9 cellular contexts compared by ENCODE assay signal in the genomic region with DNA sequence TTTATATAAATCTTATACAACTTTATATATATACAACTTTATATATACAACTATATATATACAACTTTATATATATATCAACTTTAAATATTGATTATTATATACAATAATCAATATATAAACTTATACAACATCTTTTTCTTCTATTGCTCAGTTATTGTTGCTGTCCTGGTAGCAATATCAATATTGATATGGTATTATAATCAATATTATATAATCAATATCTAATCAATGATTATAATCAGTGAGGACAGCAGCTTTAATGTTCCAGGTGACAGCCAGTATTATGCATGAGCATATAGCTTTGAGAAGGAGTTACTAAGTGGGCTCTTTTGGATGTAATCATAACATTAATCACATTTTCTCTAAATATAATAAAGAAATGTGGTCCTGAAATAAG.
"Had no signal": no experiment of that assay in that cellular context is flagged by ENCODE, and none has a peak within 500 bp of the region (broad histone marks: within the 10 kb centered on the region; RNA-seq: fewer than 3 reads in every experiment).

No MANE protein-coding gene starts in this region.

- H3K9me3 ChIP-seq: HAP-1 had no signal

- DNase-seq: GM23248, GOT3, H7, HFFc6, IMR-90, KBM-7 had no signal

- H3K27ac ChIP-seq: GM23248 had no signal

- ATAC-seq: HCT116 had no signal

- H3K27ac Mint-ChIP-seq: HFFc6 had no signal

- H3K4me1 ChIP-seq: HAP-1 had no signal

- H3K4me3 ChIP-seq: GM23248, HAP-1 had no signal

- H2AFZ ChIP-seq: GM23248 had no signal

- FAIRE-seq: HTR-8/SVneo had no signal

- H3K4me3 Mint-ChIP-seq: HFFc6 had no signal

- H3K36me3 ChIP-seq: HAP-1 had no signal

- H3K9ac ChIP-seq: GM23248 had no signal
